In genomic region chr4:146333187-146333894, GRCh38 we compare ENCODE assay signal across 9 cellular contexts.
DNase-seq lines count a peak whose midpoint lies in the region; ATAC-seq and TF ChIP-seq lines count a peak whose summit lies in the region.
"Had no signal": no experiment of that assay in that cellular context is flagged by ENCODE, and none has a peak within 500 bp of the region (broad histone marks: within the 10 kb centered on the region; RNA-seq: fewer than 3 reads in every experiment).

No MANE protein-coding gene starts in this region.

- POLR2A ChIA-PET in PC-9 (lab: Charles Lee; ENCODE audit: unreplicated experiment) = interaction anchor here (0.6 kb wide), 1 partner anchor 1533 kb away, joined by 5 read pairs; no protein-coding TSS in a partner anchor

- BruUV-seq in PC-9 (replicated peaks; lab: Mats Ljungman, UMichigan) = no TSS peak

- TF ChIP-seq CTCF in osteoblast (IDR thresholded peaks at IDR 0.05; ENCODE audit: extremely low read depth, low read depth, low read length) = no peak
- no peak for TF ChIP-seq CTCF in PC-9 (conservative IDR thresholded peaks at IDR 0.05)

- peak overlapping the region; percentile 50 for H3K27ac ChIP-seq in osteoblast (ENCODE audit: low read depth, low read length)
- H3K27ac ChIP-seq in PC-9 = no peak overlapping the region

- CTCF ChIA-PET in PC-9 (lab: Charles Lee) = no interaction called here

- H3K4me3 ChIP-seq in osteoblast (ENCODE audit: insufficient read depth, low read length) (peak overlapping the region; percentile 48), PC-9 (no peak overlapping the region)

- H3K4me1 ChIP-seq in osteoblast (ENCODE audit: insufficient read depth, low read length) (peaks cover 47% of the 10 kb centered on the region), PC-9 (replicated peaks; ENCODE audit: insufficient read depth) (peaks cover 42% of the 10 kb centered on the region)

- H3K27me3 ChIP-seq in osteoblast (ENCODE audit: insufficient read depth, low read length) = no peaks in the 10 kb centered on the region
- no peaks in the 10 kb centered on the region for H3K27me3 ChIP-seq in PC-9 (ENCODE audit: insufficient read depth, low read depth)

- H3K79me2 ChIP-seq in osteoblast (ENCODE audit: insufficient read depth, low read length) = no peaks in the 10 kb centered on the region
- H3K79me2 ChIP-seq in PC-9 (ENCODE audit: low read depth) = no peaks in the 10 kb centered on the region

- H2AFZ ChIP-seq in osteoblast (ENCODE audit: low read length) (peak overlapping the region; percentile 25), PC-9 (no peak overlapping the region)

- in situ Hi-C loops in Caki2 (cut with HindIII; ENCODE audit: low pct_unique_long_range_greater_than_20kb, low sequenced_read_pairs) = no loop called here

- H3K4me2 ChIP-seq in osteoblast (ENCODE audit: insufficient read depth, low read length) = peak overlapping the region; percentile 63
- no peak overlapping the region for H3K4me2 ChIP-seq in PC-9

- H4K20me1 ChIP-seq in osteoblast (ENCODE audit: insufficient read depth, low read length) (no peaks in the 10 kb centered on the region), PC-9 (ENCODE audit: insufficient read depth) (no peaks in the 10 kb centered on the region)

- H3K36me3 ChIP-seq in osteoblast (ENCODE audit: insufficient read depth, low read length) = no peaks in the 10 kb centered on the region
- H3K36me3 ChIP-seq in PC-9 (ENCODE audit: low read depth) = no peaks in the 10 kb centered on the region

- ATAC-seq in GM19438 (IDR thresholded peaks at IDR 0.05; ENCODE audit: low read depth, unreplicated experiment) (peak; percentile 94), HG03378 (IDR thresholded peaks at IDR 0.05; ENCODE audit: unreplicated experiment) (peak; percentile 92)
- ATAC-seq: Panc1 had no signal

- intact Hi-C loops in PC-9 (cut with micrococcal nuclease; ENCODE audit: unreplicated experiment) = loop anchor here (10.0 kb wide), 2 partner anchors 399 to 1119 kb away; partner anchors contain the start of gene ZNF827

- H3K9me3 ChIP-seq in osteoblast (ENCODE audit: low read depth, low read length) = no peaks in the 10 kb centered on the region
- H3K9me3 ChIP-seq in PC-9 (ENCODE audit: insufficient read depth, low read depth) = peaks cover 3% of the 10 kb centered on the region; the same call in 1 of the 2 replicates

- no peaks in the 10 kb centered on the region for H3K9me2 ChIP-seq in PC-9 (ENCODE audit: insufficient read depth)

- peak; percentile 15 for DNase-seq in Caki2 (ENCODE audit: low read depth)
- DNase-seq in activated CD4-positive, alpha-beta T cell treated with anti-CD3 and anti-CD28 coated beads, Interleukin-2, amount 50 U/mL, for 48 hours = peak; percentile 18 to 19
- peak; percentile 41 for DNase-seq in osteoblast (ENCODE audit: insufficient read length, low spot score, missing footprints)
- no peak for DNase-seq in amygdala (lab: John Stamatoyannopoulos, UW)
- DNase-seq in PC-9 = no peak
- DNase-seq in cortex of kidney (lab: John Stamatoyannopoulos, UW) = no peak

- peaks cover 28% of the 10 kb centered on the region for H3F3A ChIP-seq in PC-9 (ENCODE audit: insufficient read depth, low read depth)

Comparison
In these comparisons a context has a peak if more than half of its experiments do, and no peak if none do; other contexts are left out.
1. DNase-seq: peak in Caki2 (single experiment), activated CD4-positive, alpha-beta T cell treated with anti-CD3 and anti-CD28 coated beads, Interleukin-2, amount 50 U/mL, for 48 hours (2 of 2) and osteoblast (single experiment); none in amygdala (0 of 56), PC-9 (0 of 2) and cortex of kidney (single experiment).